8 cellular contexts compared by ENCODE assay signal in genomic region chr4:7803992-7804758, GRCh38.
DNase-seq lines count a peak whose midpoint lies in the region; TF ChIP-seq lines count a peak whose summit lies in the region.

No MANE protein-coding gene starts in this region.

- no peak overlapping the region for H3K4me3 ChIP-seq in cardiac muscle cell

- peak; percentile 98 for TF ChIP-seq CTCF in cardiac muscle cell (IDR thresholded peaks at IDR 0.05; ENCODE audit: low read depth, low read length)

- intact Hi-C loops in posterior vena cava (cut with DNase I): loop anchor here (2.0 to 10.0 kb wide), 4 partner anchors 42 to 778 kb away; partner anchors contain the start of gene GPR78 (in 1 of the 2)

- in situ Hi-C loops in KBM-7 (cut with MboI; ENCODE audit: low pct_unique_long_range_greater_than_20kb, low sequenced_read_pairs): no loop called here

- peaks cover 29% of the 10 kb centered on the region for H3K4me1 ChIP-seq in cardiac muscle cell (ENCODE audit: low read depth)

- DNase-seq in NCI-H2227 (lab: John Stamatoyannopoulos, UW; ENCODE audit: unreplicated experiment) (peak; percentile 66), NCI-H2227 treated with DMSO at 0.1 percent for 48 hours (lab: John Stamatoyannopoulos, UW) (no peak), KBM-7 (peak; percentile 62), SKM-1 (lab: John Stamatoyannopoulos, UW; ENCODE audit: unreplicated experiment) (peak; percentile 50), cardiac muscle cell (ENCODE audit: low read depth in 1 of 2, low spot score in 1 of 2) (peak; percentile 88), posterior vena cava (ENCODE audit: low spot score) (peak; percentile 94), ureter (ENCODE audit: low spot score) (peak; percentile 87)
- DNase-seq in activated naive CD4-positive, alpha-beta T cell treated with anti-CD3 and anti-CD28 coated beads, Interleukin-2, amount 50 U/mL, for 16 hours: peak; percentile 85

- no peaks in the 10 kb centered on the region for H3K9me3 ChIP-seq in cardiac muscle cell (ENCODE audit: low read depth)

- peaks cover 13% of the 10 kb centered on the region for H3K36me3 ChIP-seq in cardiac muscle cell

- H3K27me3 ChIP-seq in cardiac muscle cell: no peaks in the 10 kb centered on the region

- H3K27ac ChIP-seq in cardiac muscle cell: peak overlapping the region; percentile 91
